Comparison of ENCODE assay signal across 24 cellular contexts in genomic region chr14:70721542-70721941, GRCh38.
DNase-seq lines count a peak whose midpoint lies in the region; TF ChIP-seq lines count a peak whose summit lies in the region.
"Had no signal": no experiment of that assay in that cellular context is flagged by ENCODE, and none has a peak within 500 bp of the region (broad histone marks: within the 10 kb centered on the region; RNA-seq: fewer than 3 reads in every experiment).

No MANE protein-coding gene starts in this region.

- H2AK5ac ChIP-seq in mesenchymal stem cell (ENCODE audit: low read length, severe bottlenecking), result no peak overlapping the region

- no peak overlapping the region for H3K27ac ChIP-seq in mesenchymal stem cell (ENCODE audit: low read length, poor library complexity, severe bottlenecking)
- no peak overlapping the region for H3K27ac ChIP-seq in uterus
- H3K27ac ChIP-seq: HL-60, RWPE1, stomach had no signal

- H2BK120ac ChIP-seq in mesenchymal stem cell (ENCODE audit: low read depth, low read length), result no peak overlapping the region

- H2BK5ac ChIP-seq in mesenchymal stem cell (ENCODE audit: low read depth, low read length, poor library complexity, severe bottlenecking), result no peak overlapping the region

- H3K4ac ChIP-seq in mesenchymal stem cell (ENCODE audit: low read depth in 1 of 2, low read length in 2 of 2), result no peak overlapping the region

- no peak overlapping the region for H3K18ac ChIP-seq in mesenchymal stem cell (ENCODE audit: low read depth in 1 of 2, low read length in 2 of 2)

- H3K36me3 ChIP-seq in mesenchymal stem cell (ENCODE audit: control insufficient read depth in 1 of 2, insufficient read depth in 2 of 2, low read depth in 1 of 2, low read length in 2 of 2) (peaks cover 0 to 10% of the 10 kb centered on the region in 2 experiments), uterus (no peaks in the 10 kb centered on the region)
- H3K36me3 ChIP-seq: stomach had no signal

- WGBS in mesenchymal stem cell, result 24% methylated on average over 2 of the region's 2 CpGs

- no peak overlapping the region for H3K4me3 ChIP-seq in AG10803 (ENCODE audit: low read length)
- no peak overlapping the region for H3K4me3 ChIP-seq in choroid plexus epithelial cell (ENCODE audit: low read depth, low read length)
- H3K4me3 ChIP-seq in mesenchymal stem cell (ENCODE audit: insufficient read depth in 1 of 2, low read depth in 1 of 2, low read length in 2 of 2), result no peak overlapping the region
- no peak overlapping the region for H3K4me3 ChIP-seq in uterus
- H3K4me3 ChIP-seq: lung, stomach had no signal

- H3K9ac ChIP-seq in mesenchymal stem cell (ENCODE audit: low read length), result no peak overlapping the region

- H4K91ac ChIP-seq in mesenchymal stem cell (ENCODE audit: low read length), result no peak overlapping the region

- no peak for TF ChIP-seq CTCF in AG10803 (conservative IDR thresholded peaks at IDR 0.05; ENCODE audit: low read length)
- no peak for TF ChIP-seq CTCF in choroid plexus epithelial cell (conservative IDR thresholded peaks at IDR 0.05; ENCODE audit: low read depth, low read length)
- TF ChIP-seq CTCF in GM10248 (IDR thresholded peaks at IDR 0.05; ENCODE audit: control extremely low read depth, extremely low read depth, low read depth, missing control alignments), result no peak
- no peak for TF ChIP-seq CTCF in uterus (IDR thresholded peaks at IDR 0.05)

- no peak overlapping the region for H2AFZ ChIP-seq in mesenchymal stem cell (ENCODE audit: low read depth, low read length)

- POLR2A ChIA-PET in GM10248 (lab: Yijun Ruan, JAX), result no interaction called here

- DNase-seq in AG10803 (ENCODE audit: low read depth) (peak; percentile 7), HT1080 (ENCODE audit: low read depth) (peak; percentile 47), choroid plexus epithelial cell (ENCODE audit: low read depth) (peak; percentile 28), mesenchymal stem cell (peak; percentile 68), GM10248 (ENCODE audit: extremely low spot score) (no peak), G401 (ENCODE audit: low spot score) (no peak), HuH-7 (ENCODE audit: low spot score) (no peak), uterus (no peak)
- DNase-seq: activated CD4-positive, alpha-beta T cell treated with anti-CD3 and anti-CD28 coated beads for 48 hours; activated gamma-delta T cell; C1 segment of cervical spinal cord; central memory CD4-positive, alpha-beta T cell; DMS 273 treated with DMSO at 0.1 percent for 48 hours; head of caudate nucleus; KBM-7; naive thymus-derived CD4-positive, alpha-beta T cell; NCI-H1930; NCI-H446 treated with DMSO at 0.1 percent for 48 hours; small intestine; stimulated activated CD4-positive, alpha-beta T cell treated with anti-CD3 and anti-CD28 coated beads, Interleukin-4, amount 100 ng/mL, for 24 hours; stomach had no signal

- intact Hi-C loops in uterus (cut with DNase I; ENCODE audit: low total_unique reads), result no loop called here

- H3K14ac ChIP-seq in mesenchymal stem cell (ENCODE audit: low read length in 2 of 2), result no peak overlapping the region

- no peak overlapping the region for H3K23ac ChIP-seq in mesenchymal stem cell (ENCODE audit: low read length in 2 of 2)

- H3K79me1 ChIP-seq in mesenchymal stem cell (replicated peaks; ENCODE audit: low read length, poor library complexity, severe bottlenecking), result no peaks in the 10 kb centered on the region

- CTCF ChIA-PET in GM10248 (lab: Yijun Ruan, JAX), result interaction anchor here (0.8 to 3.4 kb wide), 7 partner anchors 8 to 98 kb away, joined by 3 to 23 read pairs (median 3); no protein-coding TSS in a partner anchor

- in situ Hi-C loops in G401 (cut with HindIII; ENCODE audit: low sequenced_read_pairs), result no loop called here

- peaks cover 9% of the 10 kb centered on the region for H3K4me1 ChIP-seq in mesenchymal stem cell (ENCODE audit: control insufficient read depth, insufficient read depth, low read depth, low read length)
- no peaks in the 10 kb centered on the region for H3K4me1 ChIP-seq in uterus

- no peak overlapping the region for H2BK15ac ChIP-seq in mesenchymal stem cell (ENCODE audit: low read depth, poor library complexity, severe bottlenecking)

- no peak overlapping the region for H3K4me2 ChIP-seq in mesenchymal stem cell (ENCODE audit: low read length, poor library complexity, severe bottlenecking)

- peaks cover 0 to 35% of the 10 kb centered on the region in 2 experiments for H3K27me3 ChIP-seq in mesenchymal stem cell (ENCODE audit: control insufficient read depth in 1 of 2, insufficient read depth in 1 of 2, low read length in 2 of 2)
- H3K27me3 ChIP-seq in uterus, result no peaks in the 10 kb centered on the region
- H3K27me3 ChIP-seq: stomach had no signal

- H4K8ac ChIP-seq in mesenchymal stem cell (ENCODE audit: low read length), result no peak overlapping the region

- H3K9me3 ChIP-seq in mesenchymal stem cell (ENCODE audit: control insufficient read depth, low read length) (no peaks in the 10 kb centered on the region), uterus (no peaks in the 10 kb centered on the region)
- H3K9me3 ChIP-seq: stomach had no signal

- no peak for TF ChIP-seq POLR2A in uterus (IDR thresholded peaks at IDR 0.05)

- no peak overlapping the region for H2BK12ac ChIP-seq in mesenchymal stem cell (ENCODE audit: low read length in 2 of 2)

Comparison
In these comparisons a context has a peak if more than half of its experiments do, and no peak if none do; other contexts are left out.
1. DNase-seq: peak in AG10803 (single experiment), HT1080 (single experiment), choroid plexus epithelial cell (single experiment) and mesenchymal stem cell (single experiment); none in GM10248 (single experiment), G401 (single experiment), HuH-7 (single experiment) and uterus (0 of 2).